In genomic region chr10:96850825-96851224, GRCh38 we compare ENCODE assay signal across 15 cellular contexts. TPM values are rescaled to one million over a fixed set of nuclear protein-coding genes. Genes with fewer than 3 reads are reported as not detected.
A peak's percentile ranks its signal among the peaks of the same experiment; 100 is the strongest.
DNase-seq lines count a peak whose midpoint lies in the region; ATAC-seq and TF ChIP-seq lines count a peak whose summit lies in the region.
"Had no signal": no experiment of that assay in that cellular context is flagged by ENCODE, and none has a peak within 500 bp of the region (broad histone marks: within the 10 kb centered on the region; RNA-seq: fewer than 3 reads in every experiment).

No MANE protein-coding gene starts in this region.

- TF ChIP-seq CTCF in BJ (IDR thresholded peaks at IDR 0.05; ENCODE audit: insufficient read depth, low read depth, low read length) (no peak), RWPE2 (IDR thresholded peaks at IDR 0.05; ENCODE audit: poor library complexity, severe bottlenecking) (no peak), osteoblast (IDR thresholded peaks at IDR 0.05; ENCODE audit: extremely low read depth, low read depth, low read length) (no peak)

- POLR2A ChIA-PET in BJ (lab: Charles Lee): no interaction called here
- POLR2A ChIA-PET in activated CD4-positive, alpha-beta memory T cell treated with anti-CD3 and anti-CD28 coated beads for 36 hours (lab: Charles Lee): no interaction called here

- H3K27ac ChIP-seq in RWPE2 (ENCODE audit: poor library complexity, severe bottlenecking): peak overlapping the region; percentile 50
- peak overlapping the region; percentile 75 for H3K27ac ChIP-seq in osteoblast (ENCODE audit: low read depth, low read length)

- H4K20me1 ChIP-seq in osteoblast (ENCODE audit: insufficient read depth, low read length): peaks cover 65% of the 10 kb centered on the region

- H2AFZ ChIP-seq in osteoblast (ENCODE audit: low read length): no peak overlapping the region

- H3K36me3 Mint-ChIP-seq in activated T-helper 2 cell treated with anti-CD3 and anti-CD28 coated beads, Interferon-gamma antibody, Interleukin-2, Interleukin-4, amounts not matched to agents 10 μg/mL and 5 μg/mL and 100 μg/mL, durations not matched to agents 14 hours and 24 hours and 36 hours (ENCODE audit: low read depth): peaks cover 18% of the 10 kb centered on the region
- H3K36me3 Mint-ChIP-seq in activated CD4-positive, alpha-beta memory T cell treated with anti-CD3 and anti-CD28 coated beads for 36 hours: peaks cover 6% of the 10 kb centered on the region

- ATAC-seq in RWPE2 (ENCODE audit: low read depth) (peak; percentile 89), HG02678 (IDR thresholded peaks at IDR 0.05; ENCODE audit: unreplicated experiment) (no peak)
- ATAC-seq: naive thymus-derived CD8-positive, alpha-beta T cell had no signal

- H3K36me3 ChIP-seq in BJ (ENCODE audit: control insufficient read depth, insufficient read depth, low read length): 0 out of 2 replicates have a peak, but pooled peaks cover 1% of the 10 kb centered on the region
- H3K36me3 ChIP-seq in RWPE2 (ENCODE audit: low read depth): 0 out of 2 replicates have a peak, but pooled peaks cover 2% of the 10 kb centered on the region
- no peaks in the 10 kb centered on the region for H3K36me3 ChIP-seq in osteoblast (ENCODE audit: insufficient read depth, low read length)

- H3K27ac Mint-ChIP-seq in activated T-helper 2 cell treated with anti-CD3 and anti-CD28 coated beads, Interferon-gamma antibody, Interleukin-2, Interleukin-4, amounts not matched to agents 10 μg/mL and 5 μg/mL and 100 μg/mL, durations not matched to agents 14 hours and 24 hours and 36 hours: no peak overlapping the region
- H3K27ac Mint-ChIP-seq in activated CD4-positive, alpha-beta memory T cell treated with anti-CD3 and anti-CD28 coated beads for 36 hours: no peak overlapping the region
- H3K27ac Mint-ChIP-seq: T-helper 1 cell treated with Interleukin-12 subunit alpha and Interleukin-12 subunit beta and Interleukin-4 antibody, amounts not matched to agents 30 μg/mL and 1 μg/mL, for 36 hours had no signal

- DNase-seq in BJ (ENCODE audit: low read depth): peak; percentile 93
- no peak for DNase-seq in RWPE2 (ENCODE audit: low spot score)
- DNase-seq in fibroblast of gingiva (ENCODE audit: low read depth): peak; percentile 96
- DNase-seq in osteoblast (ENCODE audit: insufficient read length, low spot score, missing footprints): peak; percentile 91
- DNase-seq in NCI-H128 (lab: John Stamatoyannopoulos, UW; ENCODE audit: unreplicated experiment): no peak
- DNase-seq in activated T-helper 2 cell treated with anti-CD3 and anti-CD28 coated beads, Interferon-gamma antibody, Interleukin-2, Interleukin-4, amounts not matched to agents 10 μg/mL and 5 μg/mL and 100 μg/mL, durations not matched to agents 14 hours and 24 hours and 36 hours (ENCODE audit: low spot score): no peak
- DNase-seq in activated CD4-positive, alpha-beta memory T cell treated with anti-CD3 and anti-CD28 coated beads for 36 hours: no peak
- DNase-seq: activated CD8-positive, alpha-beta memory T cell treated with anti-CD3 and anti-CD28 coated beads, Interleukin-2, amount 50 U/mL, for 48 hours; Calu3; KG1; naive thymus-derived CD8-positive, alpha-beta T cell; NCI-H69; stimulated activated CD4-positive, alpha-beta T cell treated with anti-CD3 and anti-CD28 coated beads, Interleukin-4, amount 100 ng/mL, for 1 hour had no signal

- H3K4me1 ChIP-seq in RWPE2 (ENCODE audit: insufficient read depth, poor library complexity, severe bottlenecking): peaks cover 31% of the 10 kb centered on the region
- H3K4me1 ChIP-seq in osteoblast (ENCODE audit: insufficient read depth, low read length): peaks cover 22% of the 10 kb centered on the region

- intact Hi-C loops in activated T-helper 2 cell treated with anti-CD3 and anti-CD28 coated beads, Interferon-gamma antibody, Interleukin-2, Interleukin-4, amounts not matched to agents 10 μg/mL and 5 μg/mL and 100 μg/mL, durations not matched to agents 14 hours and 24 hours and 36 hours (cut with micrococcal nuclease): no loop called here
- intact Hi-C loops in activated CD4-positive, alpha-beta memory T cell treated with anti-CD3 and anti-CD28 coated beads for 36 hours (cut with micrococcal nuclease): no loop called here

- H3K27me3 ChIP-seq in BJ (ENCODE audit: control insufficient read depth, insufficient read depth, low read length) (no peaks in the 10 kb centered on the region), RWPE2 (ENCODE audit: insufficient read depth, poor library complexity, severe bottlenecking) (no peaks in the 10 kb centered on the region), osteoblast (ENCODE audit: insufficient read depth, low read length) (no peaks in the 10 kb centered on the region)

- peaks cover 91% of the 10 kb centered on the region for H3K79me2 ChIP-seq in osteoblast (ENCODE audit: insufficient read depth, low read length)

- no peaks in the 10 kb centered on the region for H3K27me3 Mint-ChIP-seq in activated T-helper 2 cell treated with anti-CD3 and anti-CD28 coated beads, Interferon-gamma antibody, Interleukin-2, Interleukin-4, amounts not matched to agents 10 μg/mL and 5 μg/mL and 100 μg/mL, durations not matched to agents 14 hours and 24 hours and 36 hours (ENCODE audit: low read depth)
- H3K27me3 Mint-ChIP-seq in activated CD4-positive, alpha-beta memory T cell treated with anti-CD3 and anti-CD28 coated beads for 36 hours: no peaks in the 10 kb centered on the region
- H3K27me3 Mint-ChIP-seq: naive thymus-derived CD8-positive, alpha-beta T cell had no signal

- CTCF ChIA-PET in BJ (lab: Yijun Ruan, JAX): interaction anchor here (1.1 kb wide), 2 partner anchors 11 to 833 kb away, joined by 3 read pairs; no protein-coding TSS in a partner anchor
- CTCF ChIA-PET in activated CD4-positive, alpha-beta memory T cell treated with anti-CD3 and anti-CD28 coated beads for 36 hours (lab: Charles Lee): interaction anchor here (0.8 kb wide), 1 partner anchor 175 kb away, joined by 4 read pairs; no protein-coding TSS in a partner anchor

- H3K4me3 ChIP-seq in BJ (ENCODE audit: low read depth, low read length) (no peak overlapping the region), RWPE2 (ENCODE audit: severe bottlenecking) (no peak overlapping the region), osteoblast (ENCODE audit: insufficient read depth, low read length) (no peak overlapping the region)

- H3K4me2 ChIP-seq in osteoblast (ENCODE audit: insufficient read depth, low read length): peak overlapping the region; percentile 50

- no peaks in the 10 kb centered on the region for H3K4me1 Mint-ChIP-seq in activated T-helper 2 cell treated with anti-CD3 and anti-CD28 coated beads, Interferon-gamma antibody, Interleukin-2, Interleukin-4, amounts not matched to agents 10 μg/mL and 5 μg/mL and 100 μg/mL, durations not matched to agents 14 hours and 24 hours and 36 hours (ENCODE audit: low read depth)
- peaks cover 22% of the 10 kb centered on the region for H3K4me1 Mint-ChIP-seq in activated CD4-positive, alpha-beta memory T cell treated with anti-CD3 and anti-CD28 coated beads for 36 hours (ENCODE audit: low read depth)

- H3K4me3 Mint-ChIP-seq in activated T-helper 2 cell treated with anti-CD3 and anti-CD28 coated beads, Interferon-gamma antibody, Interleukin-2, Interleukin-4, amounts not matched to agents 10 μg/mL and 5 μg/mL and 100 μg/mL, durations not matched to agents 14 hours and 24 hours and 36 hours (ENCODE audit: low read depth): no peak overlapping the region
- H3K4me3 Mint-ChIP-seq in activated CD4-positive, alpha-beta memory T cell treated with anti-CD3 and anti-CD28 coated beads for 36 hours: no peak overlapping the region
- H3K4me3 Mint-ChIP-seq: T-helper 1 cell treated with Interleukin-12 subunit alpha and Interleukin-12 subunit beta and Interleukin-4 antibody, amounts not matched to agents 30 μg/mL and 1 μg/mL, for 36 hours had no signal

- H3K9me3 ChIP-seq in RWPE2 (ENCODE audit: severe bottlenecking) (no peaks in the 10 kb centered on the region), osteoblast (ENCODE audit: low read depth, low read length) (no peaks in the 10 kb centered on the region)

- H3K9me3 Mint-ChIP-seq in activated T-helper 2 cell treated with anti-CD3 and anti-CD28 coated beads, Interferon-gamma antibody, Interleukin-2, Interleukin-4, amounts not matched to agents 10 μg/mL and 5 μg/mL and 100 μg/mL, durations not matched to agents 14 hours and 24 hours and 36 hours: no peaks in the 10 kb centered on the region
- no peaks in the 10 kb centered on the region for H3K9me3 Mint-ChIP-seq in activated CD4-positive, alpha-beta memory T cell treated with anti-CD3 and anti-CD28 coated beads for 36 hours
- H3K9me3 Mint-ChIP-seq: naive thymus-derived CD8-positive, alpha-beta T cell; T-helper 1 cell treated with Interleukin-12 subunit alpha and Interleukin-12 subunit beta and Interleukin-4 antibody, amounts not matched to agents 30 μg/mL and 1 μg/mL, for 36 hours had no signal

RNA-seq across cellular contexts. Expression of gene LCOR, which starts 18.7 kb away (rescaled TPM):
- polyA plus RNA-seq in BJ (2011; rRNA removed): 4.9 and 9.3 TPM in 2 replicates
- 15.5 and 19.9 TPM in 2 replicates for polyA minus RNA-seq in BJ (2011; rRNA and poly(A)+ RNA removed)
- 19.2 and 25.0 TPM in 2 replicates for total RNA-seq in osteoblast
- total RNA-seq in activated T-helper 2 cell treated with anti-CD3 and anti-CD28 coated beads, Interferon-gamma antibody, Interleukin-2, Interleukin-4, amounts not matched to agents 10 μg/mL and 5 μg/mL and 100 μg/mL, durations not matched to agents 14 hours and 24 hours and 36 hours: 23.6 and 27.3 TPM in 2 replicates
- 10 to 100 TPM; 15.0 to 18.2 TPM for total RNA-seq in activated CD4-positive, alpha-beta memory T cell treated with anti-CD3 and anti-CD28 coated beads for 36 hours

Comparison
In these comparisons a context has a peak if more than half of its experiments do, and no peak if none do; other contexts are left out.
1. DNase-seq: peak in BJ (single experiment), fibroblast of gingiva (single experiment) and osteoblast (single experiment); none in RWPE2 (single experiment), NCI-H128 (single experiment), activated T-helper 2 cell treated with anti-CD3 and anti-CD28 coated beads, Interferon-gamma antibody, Interleukin-2, Interleukin-4, amounts not matched to agents 10 μg/mL and 5 μg/mL and 100 μg/mL, durations not matched to agents 14 hours and 24 hours and 36 hours (single experiment) and activated CD4-positive, alpha-beta memory T cell treated with anti-CD3 and anti-CD28 coated beads for 36 hours (single experiment).